In the genomic region with DNA sequence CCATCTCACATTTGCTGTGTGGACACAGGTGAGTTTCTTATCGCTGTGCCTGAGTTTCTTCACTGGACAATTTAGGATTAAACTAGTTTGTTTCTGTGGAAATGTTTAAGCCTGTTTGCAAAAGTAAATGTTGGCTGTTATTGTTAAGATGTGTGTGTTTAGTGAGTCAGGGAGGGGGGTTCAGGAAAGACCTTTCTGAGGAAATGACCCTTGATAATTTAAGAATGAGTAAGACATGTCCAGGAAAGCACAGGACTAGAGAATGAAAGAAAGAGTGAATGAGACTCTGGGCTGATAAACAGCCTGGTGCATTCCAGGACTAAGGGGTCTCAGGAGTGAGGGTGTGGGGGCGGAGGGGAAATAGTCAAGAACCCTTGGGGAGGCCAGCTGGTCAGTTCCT, we compare ENCODE assay signal across 25 cellular contexts.
DNase-seq lines count a peak whose midpoint lies in the region; ATAC-seq and TF ChIP-seq lines count a peak whose summit lies in the region.
"Had no signal": no experiment of that assay in that cellular context is flagged by ENCODE, and none has a peak within 500 bp of the region (broad histone marks: within the 10 kb centered on the region; RNA-seq: fewer than 3 reads in every experiment).

No MANE protein-coding gene starts in this region.

- no peaks in the 10 kb centered on the region for H3K79me2 ChIP-seq in PC-3 (ENCODE audit: low read length)

- intact Hi-C loops in PC-3 (cut with micrococcal nuclease): no loop called here

- H3K36me3 ChIP-seq in PC-3 (ENCODE audit: low read depth, low read length): no peaks in the 10 kb centered on the region
- H3K36me3 ChIP-seq: BLaER1 treated with 17β-estradiol and CSF1 and Interleukin-3, amounts not matched to agents 10 nM and 100 nM had no signal

- H3K9ac ChIP-seq in PC-3 (ENCODE audit: low read length): no peak overlapping the region
- H3K9ac ChIP-seq: BLaER1 treated with 17β-estradiol and CSF1 and Interleukin-3, amounts not matched to agents 10 nM and 100 nM had no signal

- no peaks in the 10 kb centered on the region for H3K9me3 ChIP-seq in PC-3 (ENCODE audit: low read length)
- H3K9me3 ChIP-seq: A549 had no signal

- ATAC-seq in PC-3 (peak; percentile 78), HG03280 (IDR thresholded peaks at IDR 0.05; ENCODE audit: unreplicated experiment) (no peak), GM18870 (IDR thresholded peaks at IDR 0.05; ENCODE audit: unreplicated experiment) (no peak)
- ATAC-seq: A549, GM12878, HepG2 had no signal

- H3K27ac ChIP-seq in PC-3 (ENCODE audit: low read length) (peak overlapping the region; percentile 41), epithelial cell of prostate (no peak overlapping the region), substantia nigra (ENCODE audit: low read depth, low read length, poor library complexity, severe bottlenecking) (no peak overlapping the region)
- H3K27ac ChIP-seq: A549; BLaER1 treated with 17β-estradiol and CSF1 and Interleukin-3, amounts not matched to agents 10 nM and 100 nM had no signal

- BruUV-seq in PC-3 (replicated peaks; lab: Mats Ljungman, UMichigan): no TSS peak

- no peaks in the 10 kb centered on the region for H3F3A ChIP-seq in PC-3 (ENCODE audit: low read length, unreplicated experiment)

- peaks cover 10% of the 10 kb centered on the region; the same call in 1 of the 2 replicates for H3K4me1 ChIP-seq in PC-3 (ENCODE audit: insufficient read depth, low read length)
- H3K4me1 ChIP-seq: A549; BLaER1 treated with 17β-estradiol and CSF1 and Interleukin-3, amounts not matched to agents 10 nM and 100 nM had no signal

- peaks cover 13% of the 10 kb centered on the region for H3K27me3 ChIP-seq in PC-3 (ENCODE audit: low read length)
- H3K27me3 ChIP-seq: BLaER1 treated with 17β-estradiol and CSF1 and Interleukin-3, amounts not matched to agents 10 nM and 100 nM had no signal

- no peak overlapping the region for H2AFZ ChIP-seq in PC-3 (ENCODE audit: low read length)

- no peaks in the 10 kb centered on the region for H3K9me2 ChIP-seq in PC-3 (replicated peaks; ENCODE audit: low read length)

- peak overlapping the region; percentile 57 for H3K4me2 ChIP-seq in PC-3 (ENCODE audit: low read length)
- H3K4me2 ChIP-seq: A549; BLaER1 treated with 17β-estradiol and CSF1 and Interleukin-3, amounts not matched to agents 10 nM and 100 nM had no signal

- no peak overlapping the region for H3K4me3 ChIP-seq in PC-3 (ENCODE audit: low read length)
- H3K4me3 ChIP-seq: A549; BLaER1 treated with 17β-estradiol and CSF1 and Interleukin-3, amounts not matched to agents 10 nM and 100 nM; GM12878 had no signal

- DNase-seq in PC-3 (peak; percentile 72), astrocyte of the hippocampus (ENCODE audit: low read depth, low spot score) (peak; percentile 45), epithelial cell of prostate (ENCODE audit: low read depth, low spot score) (peak; percentile 2), pulmonary artery endothelial cell (ENCODE audit: low read depth, low spot score) (peak; percentile 15), iPS-NIHi7 (ENCODE audit: extremely low spot score) (no peak), substantia nigra (lab: John Stamatoyannopoulos, UW) (no peak)
- DNase-seq: AML-193; CD4-positive, alpha-beta T cell; COR-L47; EL; GDM1; Kasumi-1; NCI-H1092 treated with DMSO at 0.1 percent for 48 hours; NCI-H1436 treated with DMSO at 0.1 percent for 48 hours; NCI-H187 treated with DMSO at 0.1 percent for 48 hours; NCI-H2171 treated with DMSO at 0.1 percent for 48 hours; NCI-H524; NCI-H774; SHP77 had no signal

- POLR2A ChIA-PET in PC-3 (lab: Charles Lee; ENCODE audit: unreplicated experiment): no interaction called here

- CTCF ChIA-PET in PC-3 (lab: Charles Lee): no interaction called here

- no peak for TF ChIP-seq CTCF in PC-3 (conservative IDR thresholded peaks at IDR 0.05; ENCODE audit: low read depth, low read length)

- H4K20me1 ChIP-seq in PC-3 (ENCODE audit: low read length): no peaks in the 10 kb centered on the region
- H4K20me1 ChIP-seq: BLaER1 treated with 17β-estradiol and CSF1 and Interleukin-3, amounts not matched to agents 10 nM and 100 nM had no signal

Comparison
In these comparisons a context has a peak if more than half of its experiments do, and no peak if none do; other contexts are left out.
1. DNase-seq: peak in PC-3 (single experiment), astrocyte of the hippocampus (single experiment), epithelial cell of prostate (single experiment) and pulmonary artery endothelial cell (single experiment); none in iPS-NIHi7 (single experiment) and substantia nigra (0 of 49).